ENCODE assay signal across 8 cellular contexts in the genomic region with DNA sequence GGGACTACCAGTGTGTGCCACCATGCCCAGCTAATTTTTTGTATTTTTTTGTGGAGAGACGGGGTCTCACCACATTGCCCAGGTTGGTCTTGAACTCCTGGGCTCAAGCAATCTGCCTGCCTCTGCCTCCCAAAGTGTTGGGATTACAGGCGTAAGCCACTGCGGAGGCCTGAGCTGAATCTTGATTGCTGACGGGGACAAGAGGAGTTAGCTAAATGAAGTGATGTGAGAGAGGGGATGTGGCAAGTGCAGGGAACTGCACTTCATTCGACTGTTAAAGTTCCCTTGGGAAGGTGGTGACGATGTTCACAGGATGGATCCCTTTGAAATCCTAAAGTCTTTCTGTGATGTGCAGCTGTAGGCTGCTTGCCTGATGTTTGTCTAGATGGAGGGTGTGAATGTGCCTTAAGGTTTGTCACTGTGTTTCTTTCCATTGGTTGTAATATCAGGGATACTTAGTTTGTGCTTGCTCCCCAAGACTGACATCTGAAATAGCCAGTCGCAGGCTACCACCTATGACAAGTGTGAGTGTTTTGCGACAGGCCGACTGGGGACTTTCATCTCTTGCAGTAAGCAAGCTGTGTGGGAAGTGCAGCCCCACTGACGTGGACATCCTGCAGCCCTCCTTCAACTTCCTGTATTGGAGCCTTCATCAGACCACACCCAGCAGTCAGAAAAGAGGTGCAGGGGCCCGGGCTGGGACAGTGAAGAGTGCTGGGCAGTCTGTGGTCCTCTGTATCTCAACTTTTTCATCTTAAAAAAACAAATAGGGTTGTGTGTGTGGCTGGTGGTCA. TPM values are rescaled to one million over a fixed set of nuclear protein-coding genes. Genes with fewer than 3 reads are reported as not detected.
DNase-seq lines count a peak whose midpoint lies in the region; ATAC-seq and TF ChIP-seq lines count a peak whose summit lies in the region.

No MANE protein-coding gene starts in this region.

- H3K4me1 ChIP-seq in CD8-positive, alpha-beta memory T cell (ENCODE audit: insufficient read depth, low read length): peaks cover 44% of the 10 kb centered on the region

- DNase-seq in CD8-positive, alpha-beta memory T cell: peak; percentile 83 to 96 (median 93)
- peak; percentile 96 for DNase-seq in activated CD4-positive, alpha-beta memory T cell treated with anti-CD3 and anti-CD28 coated beads, Interleukin-2, amount 10 ng/mL, durations not matched to agents 7 days and 5 days
- peak; percentile 9 for DNase-seq in fibroblast of gingiva (ENCODE audit: low read depth)
- peak; percentile 64 for DNase-seq in sciatic nerve (ENCODE audit: low spot score)
- DNase-seq in Calu3: no peak
- no peak for DNase-seq in kidney glomerular epithelial cell (lab: John Stamatoyannopoulos, UW)

- no TSS peak for BruUV-seq in Calu3 (replicated peaks; lab: Mats Ljungman, UMichigan)

- H3K27me3 Mint-ChIP-seq in CD8-positive, alpha-beta memory T cell: no peaks in the 10 kb centered on the region
- H3K27me3 Mint-ChIP-seq in activated CD4-positive, alpha-beta memory T cell treated with anti-CD3 and anti-CD28 coated beads, Interleukin-2, amount 10 ng/mL, durations not matched to agents 7 days and 5 days: no peaks in the 10 kb centered on the region
- peaks cover 32% of the 10 kb centered on the region for H3K27me3 Mint-ChIP-seq in Calu3 (ENCODE audit: unreplicated experiment)

- peaks cover 38 to 54% (median 50%) of the 10 kb centered on the region in 3 donors for H3K4me1 Mint-ChIP-seq in CD8-positive, alpha-beta memory T cell
- peaks cover 46% of the 10 kb centered on the region for H3K4me1 Mint-ChIP-seq in activated CD4-positive, alpha-beta memory T cell treated with anti-CD3 and anti-CD28 coated beads, Interleukin-2, amount 10 ng/mL, durations not matched to agents 7 days and 5 days
- no peaks in the 10 kb centered on the region for H3K4me1 Mint-ChIP-seq in Calu3 (ENCODE audit: low read depth, unreplicated experiment)

- H3K27ac Mint-ChIP-seq in CD8-positive, alpha-beta memory T cell: peak overlapping the region; percentile 97 to 100 (median 100)
- H3K27ac Mint-ChIP-seq in activated CD4-positive, alpha-beta memory T cell treated with anti-CD3 and anti-CD28 coated beads, Interleukin-2, amount 10 ng/mL, durations not matched to agents 7 days and 5 days: peak overlapping the region; percentile 97
- H3K27ac Mint-ChIP-seq in Calu3 (ENCODE audit: unreplicated experiment): no peak overlapping the region

- no peaks in the 10 kb centered on the region for H3K9me3 Mint-ChIP-seq in CD8-positive, alpha-beta memory T cell
- H3K9me3 Mint-ChIP-seq in activated CD4-positive, alpha-beta memory T cell treated with anti-CD3 and anti-CD28 coated beads, Interleukin-2, amount 10 ng/mL, durations not matched to agents 7 days and 5 days: no peaks in the 10 kb centered on the region
- no peaks in the 10 kb centered on the region for H3K9me3 Mint-ChIP-seq in Calu3 (ENCODE audit: low read depth, unreplicated experiment)

- ATAC-seq in GM21515 (IDR thresholded peaks at IDR 0.05; ENCODE audit: unreplicated experiment) (peak; percentile 78), sciatic nerve (peak; percentile 61)

- no peak for TF ChIP-seq CTCF in Calu3 (IDR thresholded peaks at IDR 0.05; ENCODE audit: unreplicated experiment)

- peak overlapping the region; percentile 78 for H3K4me3 ChIP-seq in CD8-positive, alpha-beta memory T cell (ENCODE audit: low read length)

- intact Hi-C loops in sciatic nerve (cut with DNase I): no loop called here
- intact Hi-C loops in Calu3 (cut with micrococcal nuclease; ENCODE audit: unreplicated experiment): no loop called here

- no peaks in the 10 kb centered on the region for H3K9me3 ChIP-seq in CD8-positive, alpha-beta memory T cell (ENCODE audit: low read length)
- no peaks in the 10 kb centered on the region for H3K9me3 ChIP-seq in KOPT-K1 (ENCODE audit: insufficient read depth, low read length, poor library complexity, severe bottlenecking)

- H3K36me3 Mint-ChIP-seq in CD8-positive, alpha-beta memory T cell: peaks cover 0 to 25% (median 5%) of the 10 kb centered on the region in 3 donors
- peaks cover 26% of the 10 kb centered on the region for H3K36me3 Mint-ChIP-seq in activated CD4-positive, alpha-beta memory T cell treated with anti-CD3 and anti-CD28 coated beads, Interleukin-2, amount 10 ng/mL, durations not matched to agents 7 days and 5 days (ENCODE audit: low read depth)
- no peaks in the 10 kb centered on the region for H3K36me3 Mint-ChIP-seq in Calu3 (ENCODE audit: insufficient read depth, unreplicated experiment)

- H3K36me3 ChIP-seq in CD8-positive, alpha-beta memory T cell (ENCODE audit: insufficient read depth, low read length): no peaks in the 10 kb centered on the region
- no peaks in the 10 kb centered on the region for H3K36me3 ChIP-seq in KOPT-K1 (ENCODE audit: insufficient read depth, low read length)

- no peaks in the 10 kb centered on the region for H3K27me3 ChIP-seq in CD8-positive, alpha-beta memory T cell (ENCODE audit: insufficient read depth, low read length, poor library complexity, severe bottlenecking)

- CTCF ChIA-PET in CD8-positive, alpha-beta memory T cell (lab: Charles Lee): interaction anchor here (0.7 to 5.1 kb wide), 16 partner anchors 11 to 160 kb away, joined by 3 to 62 read pairs (median 4); a partner anchor contains a TSS
- CTCF ChIA-PET in activated CD4-positive, alpha-beta memory T cell treated with anti-CD3 and anti-CD28 coated beads, Interleukin-2, amount 10 ng/mL, durations not matched to agents 7 days and 5 days (lab: Charles Lee): interaction anchor here (0.6 to 5.9 kb wide), 19 partner anchors 10 to 1211 kb away, joined by 3 to 47 read pairs (median 6); a partner anchor contains a TSS
- CTCF ChIA-PET in Calu3 (lab: Charles Lee): interaction anchor here (0.7 kb wide), 1 partner anchor 74 kb away, joined by 7 read pairs; no protein-coding TSS in a partner anchor

- POLR2A ChIA-PET in CD8-positive, alpha-beta memory T cell (lab: Charles Lee): interaction anchor here (0.6 to 4.8 kb wide), 14 partner anchors 8 to 1737 kb away, joined by 3 to 153 read pairs (median 4); a partner anchor contains a TSS
- POLR2A ChIA-PET in activated CD4-positive, alpha-beta memory T cell treated with anti-CD3 and anti-CD28 coated beads, Interleukin-2, amount 10 ng/mL, durations not matched to agents 7 days and 5 days (lab: Charles Lee): interaction anchor here (0.6 to 9.1 kb wide), 56 partner anchors 8 to 1184 kb away, joined by 3 to 366 read pairs (median 5); a partner anchor contains a TSS

- peak overlapping the region; percentile 76 to 92 (median 90) for H3K4me3 Mint-ChIP-seq in CD8-positive, alpha-beta memory T cell
- peak overlapping the region; percentile 85 for H3K4me3 Mint-ChIP-seq in activated CD4-positive, alpha-beta memory T cell treated with anti-CD3 and anti-CD28 coated beads, Interleukin-2, amount 10 ng/mL, durations not matched to agents 7 days and 5 days
- H3K4me3 Mint-ChIP-seq in Calu3 (ENCODE audit: low read depth, unreplicated experiment): no peak overlapping the region

- peak overlapping the region; percentile 71 for H3K27ac ChIP-seq in CD8-positive, alpha-beta memory T cell (ENCODE audit: low read depth, low read length)
- peak overlapping the region; percentile 47 for H3K27ac ChIP-seq in KOPT-K1 (ENCODE audit: low read depth, low read length, poor library complexity, severe bottlenecking)

RNA-seq across cellular contexts. Expression of a gene that starts 19.6 kb away (rescaled TPM):
- 10 to 100 TPM; 17.9 to 19.9 TPM for total RNA-seq in CD8-positive, alpha-beta memory T cell
- 5.5 TPM for polyA plus RNA-seq in CD8-positive, alpha-beta memory T cell
- 10 to 100 TPM; 17.9 to 20.3 TPM for total RNA-seq in activated CD4-positive, alpha-beta memory T cell treated with anti-CD3 and anti-CD28 coated beads, Interleukin-2, amount 10 ng/mL, durations not matched to agents 7 days and 5 days
- total RNA-seq in sciatic nerve (8.4 TPM), Calu3 (2022) (18.4 and 20.1 TPM in 2 replicates)

RNA-seq across cellular contexts. Expression of a gene that starts 52.0 kb away (rescaled TPM):
- 10 to 100 TPM; 85.1 to 87.1 TPM for total RNA-seq in CD8-positive, alpha-beta memory T cell
- polyA plus RNA-seq in CD8-positive, alpha-beta memory T cell: 24.5 TPM
- total RNA-seq in activated CD4-positive, alpha-beta memory T cell treated with anti-CD3 and anti-CD28 coated beads, Interleukin-2, amount 10 ng/mL, durations not matched to agents 7 days and 5 days: 100 to 1,000 TPM; 150 to 157 TPM
- total RNA-seq in sciatic nerve (206 TPM), Calu3 (2022) (145 and 159 TPM in 2 replicates)

Comparison
In these comparisons a context has a peak if more than half of its experiments do, and no peak if none do; other contexts are left out.
1. DNase-seq: peak in CD8-positive, alpha-beta memory T cell (5 of 5), activated CD4-positive, alpha-beta memory T cell treated with anti-CD3 and anti-CD28 coated beads, Interleukin-2, amount 10 ng/mL, durations not matched to agents 7 days and 5 days (single experiment), fibroblast of gingiva (single experiment) and sciatic nerve (single experiment); none in Calu3 (single experiment) and kidney glomerular epithelial cell (single experiment).